1 cellular context compared by ENCODE assay signal in the genomic region with DNA sequence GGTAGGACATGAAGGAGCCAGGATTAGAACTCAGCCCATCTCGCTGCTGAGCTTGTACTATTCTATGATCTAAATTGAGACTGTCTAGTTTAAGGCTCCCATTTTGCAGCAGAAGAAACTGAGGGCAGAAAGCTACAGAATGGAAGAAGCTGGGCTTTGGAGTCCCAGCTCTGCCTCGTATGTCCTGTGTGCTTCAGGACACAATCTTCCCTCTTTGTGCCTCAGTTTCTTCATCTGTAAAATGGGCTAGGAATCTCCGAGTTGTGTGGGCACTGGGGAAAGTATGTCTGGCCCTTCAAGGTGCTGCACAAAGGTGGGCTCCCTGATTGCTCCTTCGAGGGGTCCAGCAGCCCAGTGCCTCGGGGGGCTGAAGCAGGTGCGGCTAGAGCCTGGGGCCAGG.
TF ChIP-seq lines count a peak whose summit lies in the region.

No MANE protein-coding gene starts in this region.

TF ChIP-seq in GM23338, 12 proteins besides CTCF, POLR2A, EP300 and RAD21 (continued from another document):
- TF ChIP-seq, protein P1, sequence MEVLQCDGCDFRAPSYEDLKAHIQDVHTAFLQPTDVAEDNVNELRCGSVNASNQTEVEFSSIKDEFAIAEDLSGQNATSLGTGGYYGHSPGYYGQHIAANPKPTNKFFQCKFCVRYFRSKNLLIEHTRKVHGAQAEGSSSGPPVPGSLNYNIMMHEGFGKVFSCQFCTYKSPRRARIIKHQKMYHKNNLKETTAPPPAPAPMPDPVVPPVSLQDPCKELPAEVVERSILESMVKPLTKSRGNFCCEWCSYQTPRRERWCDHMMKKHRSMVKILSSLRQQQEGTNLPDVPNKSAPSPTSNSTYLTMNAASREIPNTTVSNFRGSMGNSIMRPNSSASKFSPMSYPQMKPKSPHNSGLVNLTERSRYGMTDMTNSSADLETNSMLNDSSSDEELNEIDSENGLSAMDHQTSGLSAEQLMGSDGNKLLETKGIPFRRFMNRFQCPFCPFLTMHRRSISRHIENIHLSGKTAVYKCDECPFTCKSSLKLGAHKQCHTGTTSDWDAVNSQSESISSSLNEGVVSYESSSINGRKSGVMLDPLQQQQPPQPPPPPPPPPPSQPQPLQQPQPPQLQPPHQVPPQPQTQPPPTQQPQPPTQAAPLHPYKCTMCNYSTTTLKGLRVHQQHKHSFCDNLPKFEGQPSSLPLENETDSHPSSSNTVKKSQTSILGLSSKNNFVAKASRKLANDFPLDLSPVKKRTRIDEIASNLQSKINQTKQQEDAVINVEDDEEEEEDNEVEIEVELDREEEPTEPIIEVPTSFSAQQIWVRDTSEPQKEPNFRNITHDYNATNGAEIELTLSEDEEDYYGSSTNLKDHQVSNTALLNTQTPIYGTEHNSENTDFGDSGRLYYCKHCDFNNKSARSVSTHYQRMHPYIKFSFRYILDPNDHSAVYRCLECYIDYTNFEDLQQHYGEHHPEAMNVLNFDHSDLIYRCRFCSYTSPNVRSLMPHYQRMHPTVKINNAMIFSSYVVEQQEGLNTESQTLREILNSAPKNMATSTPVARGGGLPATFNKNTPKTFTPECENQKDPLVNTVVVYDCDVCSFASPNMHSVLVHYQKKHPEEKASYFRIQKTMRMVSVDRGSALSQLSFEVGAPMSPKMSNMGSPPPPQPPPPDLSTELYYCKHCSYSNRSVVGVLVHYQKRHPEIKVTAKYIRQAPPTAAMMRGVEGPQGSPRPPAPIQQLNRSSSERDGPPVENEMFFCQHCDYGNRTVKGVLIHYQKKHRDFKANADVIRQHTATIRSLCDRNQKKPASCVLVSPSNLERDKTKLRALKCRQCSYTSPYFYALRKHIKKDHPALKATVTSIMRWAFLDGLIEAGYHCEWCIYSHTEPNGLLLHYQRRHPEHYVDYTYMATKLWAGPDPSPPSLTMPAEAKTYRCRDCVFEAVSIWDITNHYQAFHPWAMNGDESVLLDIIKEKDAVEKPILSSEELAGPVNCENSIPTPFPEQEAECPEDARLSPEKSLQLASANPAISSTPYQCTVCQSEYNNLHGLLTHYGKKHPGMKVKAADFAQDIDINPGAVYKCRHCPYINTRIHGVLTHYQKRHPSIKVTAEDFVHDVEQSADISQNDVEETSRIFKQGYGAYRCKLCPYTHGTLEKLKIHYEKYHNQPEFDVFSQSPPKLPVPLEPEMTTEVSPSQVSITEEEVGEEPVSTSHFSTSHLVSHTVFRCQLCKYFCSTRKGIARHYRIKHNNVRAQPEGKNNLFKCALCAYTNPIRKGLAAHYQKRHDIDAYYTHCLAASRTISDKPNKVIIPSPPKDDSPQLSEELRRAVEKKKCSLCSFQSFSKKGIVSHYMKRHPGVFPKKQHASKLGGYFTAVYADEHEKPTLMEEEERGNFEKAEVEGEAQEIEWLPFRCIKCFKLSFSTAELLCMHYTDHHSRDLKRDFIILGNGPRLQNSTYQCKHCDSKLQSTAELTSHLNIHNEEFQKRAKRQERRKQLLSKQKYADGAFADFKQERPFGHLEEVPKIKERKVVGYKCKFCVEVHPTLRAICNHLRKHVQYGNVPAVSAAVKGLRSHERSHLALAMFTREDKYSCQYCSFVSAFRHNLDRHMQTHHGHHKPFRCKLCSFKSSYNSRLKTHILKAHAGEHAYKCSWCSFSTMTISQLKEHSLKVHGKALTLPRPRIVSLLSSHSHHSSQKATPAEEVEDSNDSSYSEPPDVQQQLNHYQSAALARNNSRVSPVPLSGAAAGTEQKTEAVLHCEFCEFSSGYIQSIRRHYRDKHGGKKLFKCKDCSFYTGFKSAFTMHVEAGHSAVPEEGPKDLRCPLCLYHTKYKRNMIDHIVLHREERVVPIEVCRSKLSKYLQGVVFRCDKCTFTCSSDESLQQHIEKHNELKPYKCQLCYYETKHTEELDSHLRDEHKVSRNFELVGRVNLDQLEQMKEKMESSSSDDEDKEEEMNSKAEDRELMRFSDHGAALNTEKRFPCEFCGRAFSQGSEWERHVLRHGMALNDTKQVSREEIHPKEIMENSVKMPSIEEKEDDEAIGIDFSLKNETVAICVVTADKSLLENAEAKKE (CRISPR knock-in tag; IDR thresholded peaks at IDR 0.05) = no peak
- TF ChIP-seq JUNB (IDR thresholded peaks at IDR 0.05; ENCODE audit: unreplicated experiment) (no peak), ZNF331 (CRISPR knock-in tag; IDR thresholded peaks at IDR 0.05; ENCODE audit: low read depth) (no peak), POLR2AphosphoS5 (IDR thresholded peaks at IDR 0.05; ENCODE audit: low read depth) (no peak)
- TF ChIP-seq, protein P2, sequence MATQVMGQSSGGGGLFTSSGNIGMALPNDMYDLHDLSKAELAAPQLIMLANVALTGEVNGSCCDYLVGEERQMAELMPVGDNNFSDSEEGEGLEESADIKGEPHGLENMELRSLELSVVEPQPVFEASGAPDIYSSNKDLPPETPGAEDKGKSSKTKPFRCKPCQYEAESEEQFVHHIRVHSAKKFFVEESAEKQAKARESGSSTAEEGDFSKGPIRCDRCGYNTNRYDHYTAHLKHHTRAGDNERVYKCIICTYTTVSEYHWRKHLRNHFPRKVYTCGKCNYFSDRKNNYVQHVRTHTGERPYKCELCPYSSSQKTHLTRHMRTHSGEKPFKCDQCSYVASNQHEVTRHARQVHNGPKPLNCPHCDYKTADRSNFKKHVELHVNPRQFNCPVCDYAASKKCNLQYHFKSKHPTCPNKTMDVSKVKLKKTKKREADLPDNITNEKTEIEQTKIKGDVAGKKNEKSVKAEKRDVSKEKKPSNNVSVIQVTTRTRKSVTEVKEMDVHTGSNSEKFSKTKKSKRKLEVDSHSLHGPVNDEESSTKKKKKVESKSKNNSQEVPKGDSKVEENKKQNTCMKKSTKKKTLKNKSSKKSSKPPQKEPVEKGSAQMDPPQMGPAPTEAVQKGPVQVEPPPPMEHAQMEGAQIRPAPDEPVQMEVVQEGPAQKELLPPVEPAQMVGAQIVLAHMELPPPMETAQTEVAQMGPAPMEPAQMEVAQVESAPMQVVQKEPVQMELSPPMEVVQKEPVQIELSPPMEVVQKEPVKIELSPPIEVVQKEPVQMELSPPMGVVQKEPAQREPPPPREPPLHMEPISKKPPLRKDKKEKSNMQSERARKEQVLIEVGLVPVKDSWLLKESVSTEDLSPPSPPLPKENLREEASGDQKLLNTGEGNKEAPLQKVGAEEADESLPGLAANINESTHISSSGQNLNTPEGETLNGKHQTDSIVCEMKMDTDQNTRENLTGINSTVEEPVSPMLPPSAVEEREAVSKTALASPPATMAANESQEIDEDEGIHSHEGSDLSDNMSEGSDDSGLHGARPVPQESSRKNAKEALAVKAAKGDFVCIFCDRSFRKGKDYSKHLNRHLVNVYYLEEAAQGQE (IDR thresholded peaks at IDR 0.05; ENCODE audit: unreplicated experiment) = no peak
